In genomic region chr20:63060057-63060991, GRCh38 we compare ENCODE assay signal across 10 cellular contexts. TPM values are rescaled to one million over a fixed set of nuclear protein-coding genes. Genes with fewer than 3 reads are reported as not detected.
DNase-seq lines count a peak whose midpoint lies in the region; ATAC-seq, FAIRE-seq and TF ChIP-seq lines count a peak whose summit lies in the region.
"Had no signal": no experiment of that assay in that cellular context is flagged by ENCODE, and none has a peak within 500 bp of the region (broad histone marks: within the 10 kb centered on the region; RNA-seq: fewer than 3 reads in every experiment).

No MANE protein-coding gene starts in this region.

- H3K4me3 Mint-ChIP-seq in neural crest cell: peak overlapping the region; percentile 49
- H3K4me3 Mint-ChIP-seq in activated CD8-positive, alpha-beta T cell treated with anti-CD3 and anti-CD28 coated beads, Interleukin-2, amount 10 ng/mL, durations not matched to agents 7 days and 5 days: no peak overlapping the region

- H3K27ac Mint-ChIP-seq in neural crest cell (ENCODE audit: unreplicated experiment): peak overlapping the region; percentile 91
- H3K27ac Mint-ChIP-seq in activated CD8-positive, alpha-beta T cell treated with anti-CD3 and anti-CD28 coated beads, Interleukin-2, amount 10 ng/mL, durations not matched to agents 7 days and 5 days: no peak overlapping the region

- no peak for ATAC-seq in K562
- ATAC-seq in activated CD8-positive, alpha-beta T cell treated with anti-CD3 and anti-CD28 coated beads, Interleukin-2, amount 10 ng/mL, durations not matched to agents 7 days and 5 days: no peak

- peaks cover 4% of the 10 kb centered on the region for H3K9me3 Mint-ChIP-seq in neural crest cell
- no peaks in the 10 kb centered on the region for H3K9me3 Mint-ChIP-seq in activated CD8-positive, alpha-beta T cell treated with anti-CD3 and anti-CD28 coated beads, Interleukin-2, amount 10 ng/mL, durations not matched to agents 7 days and 5 days (ENCODE audit: insufficient read depth)

- TF ChIP-seq POLR2A in K562 (conservative IDR thresholded peaks at IDR 0.05) (no peak), erythroblast (IDR thresholded peaks at IDR 0.05; ENCODE audit: low read length) (no peak), vagina (IDR thresholded peaks at IDR 0.05) (no peak)

- H3K9ac ChIP-seq in K562 (ENCODE audit: insufficient read depth in 1 of 2, low read depth in 2 of 2, low read length in 2 of 2): no peak overlapping the region

- peaks cover 6% of the 10 kb centered on the region for H3K27me3 Mint-ChIP-seq in neural crest cell (ENCODE audit: low read depth)
- H3K27me3 Mint-ChIP-seq in activated CD8-positive, alpha-beta T cell treated with anti-CD3 and anti-CD28 coated beads, Interleukin-2, amount 10 ng/mL, durations not matched to agents 7 days and 5 days (ENCODE audit: low read depth): no peaks in the 10 kb centered on the region

- TF ChIP-seq EP300 in K562 (IDR thresholded peaks at IDR 0.05; ENCODE audit: low read length): no peak

- FAIRE-seq in K562 (lab: Jason Lieb, UNC): no peak
- FAIRE-seq: colon had no signal

- POLR2A ChIA-PET in K562 (lab: Yijun Ruan, JAX): interaction anchor here (0.7 kb wide), 2 partner anchors 300 to 805 kb away, joined by 3 to 4 read pairs; partner anchors contain the start of gene TPD52L2
- POLR2A ChIA-PET in activated CD8-positive, alpha-beta T cell treated with anti-CD3 and anti-CD28 coated beads, Interleukin-2, amount 10 ng/mL, durations not matched to agents 7 days and 5 days (lab: Charles Lee): no interaction called here

- no peak for TF ChIP-seq RAD21 in K562 (CRISPR knock-in tag; conservative IDR thresholded peaks at IDR 0.05 in 1 of 2, IDR thresholded peaks at IDR 0.05 in 1 of 2)

- in situ Hi-C loops in K562 (cut with MboI): no loop called here

- CTCF ChIA-PET in K562 (lab: Yijun Ruan, JAX; ENCODE audit: low intra/inter-chr PET ratio): no interaction called here
- CTCF ChIA-PET in activated CD8-positive, alpha-beta T cell treated with anti-CD3 and anti-CD28 coated beads, Interleukin-2, amount 10 ng/mL, durations not matched to agents 7 days and 5 days (lab: Charles Lee): no interaction called here

- H3K27me3 ChIP-seq in K562 (ENCODE audit: control insufficient read depth in 2 of 2, insufficient read depth in 2 of 2, low read length in 2 of 2) (peaks cover 17 to 64% of the 10 kb centered on the region in 2 experiments), vagina (no peaks in the 10 kb centered on the region)

- no peak overlapping the region for H3K27ac ChIP-seq in K562 (ENCODE audit: extremely low read depth, low read depth, low read length)
- H3K27ac ChIP-seq in vagina: no peak overlapping the region

- H3K4me1 Mint-ChIP-seq in neural crest cell: peaks cover 16% of the 10 kb centered on the region
- H3K4me1 Mint-ChIP-seq in activated CD8-positive, alpha-beta T cell treated with anti-CD3 and anti-CD28 coated beads, Interleukin-2, amount 10 ng/mL, durations not matched to agents 7 days and 5 days (ENCODE audit: low read depth): no peaks in the 10 kb centered on the region

- H3K36me3 ChIP-seq in K562 (ENCODE audit: control insufficient read depth, insufficient read depth, low read length) (no peaks in the 10 kb centered on the region), vagina (no peaks in the 10 kb centered on the region)

- no peaks in the 10 kb centered on the region for H3K36me3 Mint-ChIP-seq in neural crest cell (ENCODE audit: low read depth)
- no peaks in the 10 kb centered on the region for H3K36me3 Mint-ChIP-seq in activated CD8-positive, alpha-beta T cell treated with anti-CD3 and anti-CD28 coated beads, Interleukin-2, amount 10 ng/mL, durations not matched to agents 7 days and 5 days (ENCODE audit: low read depth)

- no peak overlapping the region for H3K4me2 ChIP-seq in K562 (ENCODE audit: insufficient read depth, low read length)

- H3K79me2 ChIP-seq in K562 (ENCODE audit: control insufficient read depth, insufficient read depth, low read length): no peaks in the 10 kb centered on the region

- H3K9me1 ChIP-seq in K562 (ENCODE audit: control insufficient read depth, insufficient read depth, low read length): no peaks in the 10 kb centered on the region

- peaks cover 5% of the 10 kb centered on the region for H3K9me3 ChIP-seq in K562 (replicated peaks; ENCODE audit: control insufficient read depth, insufficient read depth, low read depth, low read length)
- no peaks in the 10 kb centered on the region for H3K9me3 ChIP-seq in vagina

- BruUV-seq in K562 (replicated peaks; lab: Mats Ljungman, UMichigan): no TSS peak

- peaks cover 0 to 31% of the 10 kb centered on the region in 2 experiments; a peak in 2 of 5 replicates for H3K4me1 ChIP-seq in K562 (replicated peaks in 1 of 2; ENCODE audit: control insufficient read depth in 2 of 2, insufficient read depth in 2 of 2, low read length in 2 of 2)
- peaks cover 8% of the 10 kb centered on the region for H3K4me1 ChIP-seq in vagina

- TF ChIP-seq CTCF in K562 (IDR thresholded peaks at IDR 0.05 in 2 of 3, conservative IDR thresholded peaks at IDR 0.05 in 1 of 3; ENCODE audit: insufficient read depth in 2 of 3, low read depth in 1 of 3, low read length in 3 of 3) (no peak), neural crest cell (conservative IDR thresholded peaks at IDR 0.05) (no peak), vagina (IDR thresholded peaks at IDR 0.05) (no peak)

- WGBS in K562 (ENCODE audit: insufficient coverage, low coverage, missing lambda C conversion rate): 3% methylated on average over 13 of the region's 23 CpGs

- peak; percentile 89 for DNase-seq in Daoy (ENCODE audit: low read depth)
- peak; percentile 87 for DNase-seq in NCI-H1694 treated with DMSO at 0.1 percent for 48 hours (lab: John Stamatoyannopoulos, UW)
- peak in 1 of 4 experiments; percentile 16 for DNase-seq in K562 (ENCODE audit: extremely low read depth in 1 of 4, low spot score in 3 of 4)
- DNase-seq in neural crest cell (ENCODE audit: low read depth, low spot score): peak; percentile 33
- no peak for DNase-seq in erythroblast (lab: John Stamatoyannopoulos, UW)
- DNase-seq in vagina (ENCODE audit: extremely low spot score in 2 of 2): no peak
- no peak for DNase-seq in activated CD8-positive, alpha-beta T cell treated with anti-CD3 and anti-CD28 coated beads, Interleukin-2, amount 10 ng/mL, durations not matched to agents 7 days and 5 days
- DNase-seq: activated CD4-positive, CD25-positive, alpha-beta regulatory T cell had no signal

- intact Hi-C loops in K562 (cut with micrococcal nuclease): no loop called here
- intact Hi-C loops in vagina (cut with DNase I): no loop called here

- peaks cover 15% of the 10 kb centered on the region for H4K20me1 ChIP-seq in K562 (replicated peaks; ENCODE audit: control insufficient read depth, insufficient read depth, low read length)

- H2AFZ ChIP-seq in K562 (ENCODE audit: low read depth, low read length): no peak overlapping the region

- H3K4me3 ChIP-seq in K562 (no peak overlapping the region), vagina (no peak overlapping the region)
- H3K4me3 ChIP-seq: lung had no signal

TF ChIP-seq in K562, 482 proteins besides CTCF, POLR2A, EP300 and RAD21:
- TF ChIP-seq TRIM25 (IDR thresholded peaks at IDR 0.05; ENCODE audit: borderline replicate concordance): no peak
- no peak for TF ChIP-seq SRF (CRISPR knock-in tag; IDR thresholded peaks at IDR 0.05)
- TF ChIP-seq TFAP4 (CRISPR knock-in tag; IDR thresholded peaks at IDR 0.05; ENCODE audit: borderline replicate concordance): 0 out of 2 replicates have a peak, but pooled peaks have one; percentile 38

RNA-seq across cellular contexts. Expression of gene BHLHE23, which starts 53.6 kb away (rescaled TPM):
- total RNA-seq in Daoy (2014; rRNA removed; shearing (Covaris generic)): not detected in 2 replicates
- total RNA-seq in K562 (2011; cell fraction: chromatin; rRNA removed; ENCODE audit: low replicate concordance): not detected in 2 replicates
- not detected in 2 replicates for total RNA-seq in K562 (2011; cell fraction: nucleolus; rRNA removed)
- not detected in 2 replicates for total RNA-seq in K562 (2011; cell fraction: nucleoplasm; rRNA removed)
- total RNA-seq in K562 (2014; rRNA removed): not detected in 2 replicates
- not detected in 2 replicates for total RNA-seq in K562 (2014; rRNA removed; fragmentation: Illumina TruSeq; extraction: Trizol)
- total RNA-seq in K562 (2015; rRNA removed; fragmentation: Illumina TruSeq; extraction: Trizol): not detected in 2 replicates
- not detected in 2 replicates for total RNA-seq in K562 (2021)
- not detected in 2 replicates for polyA plus RNA-seq in K562 (2011; rRNA removed)
- polyA plus RNA-seq in K562 (2011; cell fraction: cytosol; rRNA removed): not detected in 2 replicates
- not detected in 2 replicates for polyA plus RNA-seq in K562 (2011; cell fraction: nucleus; rRNA removed)
- polyA plus RNA-seq in K562 (2012): not detected in 2 replicates
- polyA plus RNA-seq in K562 (2014; fragmentation: Illumina TruSeq; extraction: Trizol): not detected in 2 replicates
- not detected for polyA plus RNA-seq in K562 (2014; fragmentation: Nextera tagmentation; extraction: Ambion mirVana)
- not detected in 2 replicates for polyA plus RNA-seq in K562 (2014; rRNA removed)
- not detected in 2 replicates for polyA minus RNA-seq in K562 (2011; rRNA and poly(A)+ RNA removed)
- not detected in 2 replicates for polyA minus RNA-seq in K562 (2011; cell fraction: cytosol; rRNA and poly(A)+ RNA removed)
- not detected in 2 replicates for polyA minus RNA-seq in K562 (2011; cell fraction: nucleus; rRNA and poly(A)+ RNA removed)
- total RNA-seq in neural crest cell: not detected in 2 replicates
- not detected for total RNA-seq in vagina
- total RNA-seq in activated CD8-positive, alpha-beta T cell treated with anti-CD3 and anti-CD28 coated beads, Interleukin-2, amount 10 ng/mL, durations not matched to agents 7 days and 5 days: not detected
- total RNA-seq: lung had no signal
- polyA plus RNA-seq: lung had no signal

Comparison
In these comparisons a context has a peak if more than half of its experiments do, and no peak if none do; other contexts are left out.
1. DNase-seq: peak in Daoy (single experiment), NCI-H1694 treated with DMSO at 0.1 percent for 48 hours (single experiment) and neural crest cell (single experiment); none in erythroblast (0 of 2), vagina (0 of 2) and activated CD8-positive, alpha-beta T cell treated with anti-CD3 and anti-CD28 coated beads, Interleukin-2, amount 10 ng/mL, durations not matched to agents 7 days and 5 days (single experiment).